24 cellular contexts compared by ENCODE assay signal in the genomic region with DNA sequence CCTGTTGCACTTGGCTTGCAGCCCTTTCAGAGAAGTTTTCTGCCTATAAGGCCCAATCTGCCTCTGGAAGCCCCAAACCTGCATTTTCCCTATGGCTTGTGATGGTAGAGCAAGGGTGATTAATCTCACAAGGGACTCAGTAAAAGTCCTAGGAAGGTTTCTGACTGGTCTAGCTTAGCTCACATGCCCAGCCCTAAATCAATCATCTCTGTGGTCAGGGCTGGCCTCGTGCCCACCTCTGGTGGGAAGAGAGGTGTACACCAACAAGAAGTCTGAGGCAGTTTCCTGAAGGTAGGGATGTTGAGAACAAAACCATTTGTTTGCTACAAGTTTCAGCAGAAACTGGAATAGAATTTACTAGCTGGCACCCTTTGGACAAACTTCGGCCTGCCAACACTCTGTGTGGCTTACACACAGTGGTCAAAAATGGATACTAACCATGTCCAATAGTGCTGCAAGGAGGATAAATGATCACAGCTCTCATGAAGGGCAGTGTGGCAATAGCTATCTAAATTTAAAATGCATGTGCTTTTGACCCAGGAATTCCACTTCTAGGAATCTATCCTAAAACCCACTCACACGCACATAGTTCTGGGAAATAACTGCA.
DNase-seq lines count a peak whose midpoint lies in the region; ATAC-seq and TF ChIP-seq lines count a peak whose summit lies in the region.
"Had no signal": no experiment of that assay in that cellular context is flagged by ENCODE, and none has a peak within 500 bp of the region (broad histone marks: within the 10 kb centered on the region; RNA-seq: fewer than 3 reads in every experiment).

No MANE protein-coding gene starts in this region.

- H3K4me3 Mint-ChIP-seq in HFFc6, result no peak overlapping the region
- H3K4me3 Mint-ChIP-seq: IgD-negative memory B cell, T-helper 17 cell had no signal

- no peak for ATAC-seq in sciatic nerve
- no peak for ATAC-seq in omental fat pad (ENCODE audit: low FRiP score)
- ATAC-seq: T-helper 17 cell had no signal

- TF ChIP-seq CTCF in astrocyte of the spinal cord (IDR thresholded peaks at IDR 0.05; ENCODE audit: low read depth, low read length), result no peak
- TF ChIP-seq CTCF in fibroblast of pulmonary artery (IDR thresholded peaks at IDR 0.05; ENCODE audit: low read length, missing control alignments), result no peak
- no peak for TF ChIP-seq CTCF in HFFc6 (IDR thresholded peaks at IDR 0.05)
- no peak for TF ChIP-seq CTCF in omental fat pad (IDR thresholded peaks at IDR 0.05)

- H3K27me3 Mint-ChIP-seq in HFFc6 (ENCODE audit: insufficient read depth), result peaks cover 29% of the 10 kb centered on the region
- H3K27me3 Mint-ChIP-seq: IgD-negative memory B cell had no signal

- H3K27ac Mint-ChIP-seq in HFFc6, result no peak overlapping the region
- H3K27ac Mint-ChIP-seq: IgD-negative memory B cell, T-helper 17 cell had no signal

- H3K9me3 Mint-ChIP-seq in HFFc6, result no peaks in the 10 kb centered on the region; the same call in none of the 2 replicates

- intact Hi-C loops in sciatic nerve (cut with DNase I), result no loop called here

- peak; percentile 50 for DNase-seq in A172 (ENCODE audit: low spot score)
- peak; percentile 35 for DNase-seq in HT1080 (ENCODE audit: low read depth)
- peak; percentile 48 for DNase-seq in astrocyte of the spinal cord (ENCODE audit: low read depth, low spot score)
- peak; percentile 18 for DNase-seq in fibroblast of pulmonary artery (ENCODE audit: low read depth)
- DNase-seq in sciatic nerve (ENCODE audit: low spot score), result no peak
- no peak for DNase-seq in HFFc6
- DNase-seq in SW 1271 (lab: John Stamatoyannopoulos, UW), result no peak
- no peak for DNase-seq in omental fat pad (ENCODE audit: low spot score)
- DNase-seq: 8988T; activated CD4-positive, alpha-beta T cell treated with anti-CD3 and anti-CD28 coated beads, Interleukin-2, amount 50 U/mL, for 1 hour; activated effector memory CD4-positive, alpha-beta T cell treated with Interleukin-2 at 50 U/mL for 16 hours; central memory CD4-positive, alpha-beta T cell; EL; NCI-H1694 treated with DMSO at 0.1 percent for 48 hours; occipital lobe; substantia nigra; T-helper 17 cell had no signal

- no peaks in the 10 kb centered on the region for H3K4me1 Mint-ChIP-seq in HFFc6 (ENCODE audit: low read depth)
- H3K4me1 Mint-ChIP-seq: IgD-negative memory B cell, T-helper 17 cell had no signal

- H3K36me3 Mint-ChIP-seq in HFFc6 (ENCODE audit: low read depth), result no peaks in the 10 kb centered on the region

- in situ Hi-C loops in astrocyte of the spinal cord (cut with HindIII; ENCODE audit: low sequenced_read_pairs), result no loop called here

- no peak overlapping the region for H3K4me3 ChIP-seq in astrocyte of the spinal cord (ENCODE audit: low read depth, low read length)
- H3K4me3 ChIP-seq in fibroblast of pulmonary artery (replicated peaks; ENCODE audit: low read depth, low read length), result no peak overlapping the region
- H3K4me3 ChIP-seq: BLaER1 treated with 17β-estradiol and CSF1 and Interleukin-3, amounts not matched to agents 10 nM and 100 nM; esophagus muscularis mucosa; lung; right atrium auricular region; SJSA1; vagina had no signal

Comparison
In these comparisons a context has a peak if more than half of its experiments do, and no peak if none do; other contexts are left out.
1. DNase-seq: peak in A172 (single experiment), HT1080 (single experiment), astrocyte of the spinal cord (single experiment) and fibroblast of pulmonary artery (single experiment); none in sciatic nerve (single experiment), HFFc6 (single experiment), SW 1271 (0 of 2) and omental fat pad (single experiment).